ENCODE assay signal across 14 cellular contexts in the genomic region with DNA sequence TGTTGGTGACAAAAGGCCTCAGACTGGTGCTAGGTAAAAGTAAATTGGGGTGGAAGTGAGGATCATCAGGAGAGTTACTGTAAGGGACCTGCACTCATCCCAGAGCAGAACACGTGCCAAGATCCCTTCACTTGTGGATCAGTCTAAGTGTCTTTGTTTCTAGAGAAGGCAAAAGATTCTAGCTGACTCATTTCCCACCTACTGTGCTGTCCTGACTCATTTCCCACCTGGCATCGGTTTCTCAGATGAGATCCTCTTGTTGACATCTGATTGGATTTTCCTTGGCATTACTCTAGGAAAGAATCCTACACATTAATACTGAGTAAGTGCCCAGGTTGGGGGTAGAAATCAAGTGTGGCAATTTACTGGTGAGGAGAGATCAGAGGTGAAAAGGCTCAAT.
A peak's percentile ranks its signal among the peaks of the same experiment; 100 is the strongest.
DNase-seq lines count a peak whose midpoint lies in the region; ATAC-seq lines count a peak whose summit lies in the region.
"Had no signal": no experiment of that assay in that cellular context is flagged by ENCODE, and none has a peak within 500 bp of the region (broad histone marks: within the 10 kb centered on the region; RNA-seq: fewer than 3 reads in every experiment).

No MANE protein-coding gene starts in this region.

- H3K14ac ChIP-seq in mesenchymal stem cell (ENCODE audit: low read length in 2 of 2), result no peak overlapping the region

- no peaks in the 10 kb centered on the region for H3F3A ChIP-seq in GM23248 (ENCODE audit: insufficient read depth)

- no peaks in the 10 kb centered on the region for H3K79me2 ChIP-seq in GM23248 (ENCODE audit: insufficient read depth)

- H3K4me3 ChIP-seq in GM23248, result no peak overlapping the region
- H3K4me3 ChIP-seq in mesenchymal stem cell (ENCODE audit: insufficient read depth in 1 of 2, low read depth in 1 of 2, low read length in 2 of 2), result no peak overlapping the region
- H3K4me3 ChIP-seq: lung had no signal

- no peaks in the 10 kb centered on the region for H3K79me1 ChIP-seq in mesenchymal stem cell (replicated peaks; ENCODE audit: low read length, poor library complexity, severe bottlenecking)

- H4K8ac ChIP-seq in mesenchymal stem cell (ENCODE audit: low read length), result no peak overlapping the region

- no peaks in the 10 kb centered on the region for H3K4me1 ChIP-seq in GM23248 (ENCODE audit: insufficient read depth)
- peaks cover 7% of the 10 kb centered on the region for H3K4me1 ChIP-seq in mesenchymal stem cell (ENCODE audit: control insufficient read depth, insufficient read depth, low read depth, low read length)
- H3K4me1 ChIP-seq: Caco-2 had no signal

- H2AFZ ChIP-seq in GM23248, result no peak overlapping the region
- H2AFZ ChIP-seq in mesenchymal stem cell (ENCODE audit: low read depth, low read length), result no peak overlapping the region

- H3K4me2 ChIP-seq in GM23248 (ENCODE audit: unreplicated experiment) (no peak overlapping the region), mesenchymal stem cell (ENCODE audit: low read length, poor library complexity, severe bottlenecking) (no peak overlapping the region)

- H3K4ac ChIP-seq in mesenchymal stem cell (ENCODE audit: low read depth in 1 of 2, low read length in 2 of 2), result no peak overlapping the region

- no peak overlapping the region for H2BK120ac ChIP-seq in mesenchymal stem cell (ENCODE audit: low read depth, low read length)

- H3K9me3 ChIP-seq in GM23248 (ENCODE audit: low read depth) (no peaks in the 10 kb centered on the region), mesenchymal stem cell (ENCODE audit: control insufficient read depth, low read length) (no peaks in the 10 kb centered on the region)
- H3K9me3 ChIP-seq: Caco-2 had no signal

- no peak overlapping the region for H4K91ac ChIP-seq in mesenchymal stem cell (ENCODE audit: low read length)

- H2BK12ac ChIP-seq in mesenchymal stem cell (ENCODE audit: low read length in 2 of 2), result no peak overlapping the region

- H3K9ac ChIP-seq in GM23248 (no peak overlapping the region), mesenchymal stem cell (ENCODE audit: low read length) (no peak overlapping the region)

- H3K27ac ChIP-seq in GM23248, result no peak overlapping the region
- H3K27ac ChIP-seq in mesenchymal stem cell (ENCODE audit: low read length, poor library complexity, severe bottlenecking), result peak overlapping the region; percentile 63
- H3K27ac ChIP-seq: WERI-Rb-1 had no signal

- peak; percentile 35 for DNase-seq in GM23248
- peak; percentile 45 for DNase-seq in LHCN-M2 (ENCODE audit: low read depth)
- peak; percentile 11 for DNase-seq in cerebellar cortex (ENCODE audit: low spot score)
- peak; percentile 21 for DNase-seq in mesenchymal stem cell
- DNase-seq in activated effector memory CD4-positive, alpha-beta T cell treated with Interleukin-2 at 50 U/mL for 16 hours, result no peak
- DNase-seq: Caco-2; cerebellar nuclear complex; NCI-H345; occipital lobe; stimulated activated CD4-positive, alpha-beta T cell treated with anti-CD3 and anti-CD28 coated beads, Interleukin-2, amount 100 ng/mL, for 24 hours; WERI-Rb-1 had no signal

- no peaks in the 10 kb centered on the region for H3K9me2 ChIP-seq in GM23248 (ENCODE audit: insufficient read depth)

- H3K36me3 ChIP-seq in GM23248 (ENCODE audit: low read depth) (no peaks in the 10 kb centered on the region), mesenchymal stem cell (ENCODE audit: control insufficient read depth in 1 of 2, insufficient read depth in 2 of 2, low read depth in 1 of 2, low read length in 2 of 2) (no peaks in the 10 kb centered on the region)
- H3K36me3 ChIP-seq: WERI-Rb-1 had no signal

- in situ Hi-C loops in GM23248 (cut with MboI), result loop anchor here (5.0 kb wide), 1 partner anchor 344 kb away; no protein-coding TSS in a partner anchor

- no peak overlapping the region for H2BK15ac ChIP-seq in mesenchymal stem cell (ENCODE audit: low read depth, poor library complexity, severe bottlenecking)

- WGBS in GM23248 (ENCODE audit: low coverage in 1 of 2, low lambda C conversion rate in 2 of 2, missing lambda C conversion rate in 2 of 2), 2 experiments, result 9% methylated on average over 2 of the region's 2 CpGs
- 33% methylated on average over 1 of the region's 2 CpGs for WGBS in mesenchymal stem cell

- ATAC-seq in HG03108 (IDR thresholded peaks at IDR 0.05; ENCODE audit: unreplicated experiment), result no peak
- no peak for ATAC-seq in GM18520 (IDR thresholded peaks at IDR 0.05; ENCODE audit: unreplicated experiment)

- no peak overlapping the region for H2AK5ac ChIP-seq in mesenchymal stem cell (ENCODE audit: low read length, severe bottlenecking)

- H3K27me3 ChIP-seq in GM23248 (replicated peaks; ENCODE audit: insufficient read depth) (peaks cover 15% of the 10 kb centered on the region), mesenchymal stem cell (ENCODE audit: control insufficient read depth in 1 of 2, insufficient read depth in 1 of 2, low read length in 2 of 2) (peaks cover 10 to 16% of the 10 kb centered on the region in 2 experiments)

- H3K23ac ChIP-seq in mesenchymal stem cell (ENCODE audit: low read length in 2 of 2), result no peak overlapping the region

- H2BK5ac ChIP-seq in mesenchymal stem cell (ENCODE audit: low read depth, low read length, poor library complexity, severe bottlenecking), result no peak overlapping the region

- no peak overlapping the region for H3K18ac ChIP-seq in mesenchymal stem cell (ENCODE audit: low read depth in 1 of 2, low read length in 2 of 2)

- no peaks in the 10 kb centered on the region for H4K20me1 ChIP-seq in GM23248 (ENCODE audit: insufficient read depth)
